2 cellular contexts compared by ENCODE assay signal in the genomic region with DNA sequence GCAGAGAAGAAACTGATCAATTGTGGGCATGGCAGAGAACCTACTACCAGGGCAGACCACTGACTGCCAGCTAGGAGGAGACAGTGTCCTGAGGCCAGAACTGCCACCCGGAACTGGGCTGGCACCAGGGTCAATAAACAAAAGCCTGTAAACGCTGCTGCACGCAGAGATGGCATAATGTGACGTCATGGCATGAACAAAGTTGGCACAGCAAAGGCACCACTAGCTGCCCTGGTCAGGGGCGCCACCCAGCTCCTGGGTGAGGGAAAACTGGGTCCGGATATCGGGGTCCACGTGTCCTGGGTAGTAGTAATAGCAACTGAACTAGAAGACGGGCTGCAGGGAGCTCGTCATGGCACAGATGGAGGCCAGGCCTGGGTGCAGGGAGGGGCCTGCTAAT.
TF ChIP-seq lines count a peak whose summit lies in the region.

No MANE protein-coding gene starts in this region.

TF ChIP-seq in SK-N-SH, 30 proteins besides CTCF, POLR2A, EP300 and RAD21:
- TF ChIP-seq, protein P1, sequence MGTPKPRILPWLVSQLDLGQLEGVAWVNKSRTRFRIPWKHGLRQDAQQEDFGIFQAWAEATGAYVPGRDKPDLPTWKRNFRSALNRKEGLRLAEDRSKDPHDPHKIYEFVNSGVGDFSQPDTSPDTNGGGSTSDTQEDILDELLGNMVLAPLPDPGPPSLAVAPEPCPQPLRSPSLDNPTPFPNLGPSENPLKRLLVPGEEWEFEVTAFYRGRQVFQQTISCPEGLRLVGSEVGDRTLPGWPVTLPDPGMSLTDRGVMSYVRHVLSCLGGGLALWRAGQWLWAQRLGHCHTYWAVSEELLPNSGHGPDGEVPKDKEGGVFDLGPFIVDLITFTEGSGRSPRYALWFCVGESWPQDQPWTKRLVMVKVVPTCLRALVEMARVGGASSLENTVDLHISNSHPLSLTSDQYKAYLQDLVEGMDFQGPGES (IDR thresholded peaks at IDR 0.05; ENCODE audit: low read depth, low read length) = no peak

TF ChIP-seq in SK-N-SH treated with all-trans-retinoic acid at 6 μM for 48 hours, 23 proteins besides CTCF, POLR2A, EP300 and RAD21:
- TF ChIP-seq PATZ1 (CRISPR knock-in tag; IDR thresholded peaks at IDR 0.05; ENCODE audit: borderline replicate concordance) (no peak), ISL1 (CRISPR knock-in tag; IDR thresholded peaks at IDR 0.05) (no peak), ESRRG (CRISPR knock-in tag; IDR thresholded peaks at IDR 0.05) (no peak), OSR1 (CRISPR knock-in tag; IDR thresholded peaks at IDR 0.05) (no peak), POU6F1 (CRISPR knock-in tag; IDR thresholded peaks at IDR 0.05; ENCODE audit: borderline replicate concordance, low read depth) (no peak), ZNF565 (CRISPR knock-in tag; conservative IDR thresholded peaks at IDR 0.05; ENCODE audit: low read depth) (no peak), CSDC2 (CRISPR knock-in tag; IDR thresholded peaks at IDR 0.05) (no peak)
